In the genomic region with DNA sequence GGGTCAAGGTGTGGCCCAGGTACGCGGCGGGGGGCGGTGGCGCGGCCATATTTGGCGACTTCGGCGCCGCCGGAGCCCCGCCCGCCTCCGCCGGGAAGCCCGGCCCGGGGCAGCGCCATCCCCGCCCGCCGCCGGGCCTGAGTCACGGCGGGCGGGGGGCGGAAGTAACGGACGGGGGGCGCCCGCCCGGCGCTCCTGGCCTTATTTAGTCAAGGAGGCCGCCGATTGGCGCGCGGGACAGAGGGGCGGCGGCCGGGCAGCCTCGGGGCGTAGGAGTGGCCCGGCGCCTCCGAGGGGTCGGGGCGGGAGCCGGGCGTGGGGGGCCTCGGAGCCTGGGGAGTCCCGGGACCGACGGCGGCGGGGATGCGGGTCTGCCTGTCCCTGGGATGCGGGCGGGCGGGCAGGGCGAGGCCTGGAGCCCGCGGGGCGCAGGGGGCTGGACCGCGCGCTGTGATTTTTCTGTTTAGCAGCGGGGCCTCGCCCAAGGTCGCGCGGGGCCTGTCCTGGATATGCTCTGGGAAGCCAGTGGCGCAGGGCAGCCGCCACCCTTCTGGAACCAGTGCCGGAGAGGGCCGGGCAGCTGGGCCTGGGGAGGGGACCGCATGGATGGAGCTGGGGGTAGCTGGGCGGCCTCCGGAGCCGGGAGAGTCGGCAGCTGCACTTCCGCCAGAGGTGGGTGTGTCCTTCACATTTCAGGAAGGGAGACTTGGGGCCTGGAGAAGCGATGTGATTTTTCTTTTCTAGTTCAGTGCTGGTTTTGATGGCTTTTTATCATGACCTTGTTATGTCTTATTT, we compare ENCODE assay signal across 8 cellular contexts. TPM values are rescaled to one million over a fixed set of nuclear protein-coding genes. Genes with fewer than 3 reads are reported as not detected.
DNase-seq lines count a peak whose midpoint lies in the region; ATAC-seq and TF ChIP-seq lines count a peak whose summit lies in the region.

No MANE protein-coding gene starts in this region.

- peak overlapping the region; percentile 87 to 98 (median 90) for H3K4me3 Mint-ChIP-seq in CD4-positive, CD25-positive, alpha-beta regulatory T cell
- H3K4me3 Mint-ChIP-seq in WTC11, result peak overlapping the region; percentile 78

- CTCF ChIA-PET in WTC11 (lab: Charles Lee), result interaction anchor here (0.5 to 3.6 kb wide), 8 partner anchors 7 to 319 kb away, joined by 3 to 27 read pairs (median 4); no protein-coding TSS in a partner anchor

- TF ChIP-seq CTCF in WTC11 (IDR thresholded peaks at IDR 0.05), result no peak

- peaks cover 0 to 43% (median 12%) of the 10 kb centered on the region in 4 donors for H3K4me1 Mint-ChIP-seq in CD4-positive, CD25-positive, alpha-beta regulatory T cell
- H3K4me1 Mint-ChIP-seq in WTC11, result peaks cover 39% of the 10 kb centered on the region

- H3K27me3 Mint-ChIP-seq in CD4-positive, CD25-positive, alpha-beta regulatory T cell, result peaks cover 5% of the 10 kb centered on the region
- peaks cover 21% of the 10 kb centered on the region for H3K27me3 Mint-ChIP-seq in WTC11 (ENCODE audit: low read depth)

- POLR2A ChIA-PET in WTC11 (lab: Charles Lee), result interaction anchor here (0.9 to 1.4 kb wide), 4 partner anchors 25 to 120 kb away, joined by 3 to 5 read pairs (median 4); a partner anchor contains a TSS

- H3K4me1 ChIP-seq in CD4-positive, CD25-positive, alpha-beta regulatory T cell (ENCODE audit: control insufficient read depth, insufficient read depth, low read length, poor library complexity, severe bottlenecking), result peaks cover 71% of the 10 kb centered on the region

- H3K4me3 ChIP-seq in CD4-positive, CD25-positive, alpha-beta regulatory T cell (ENCODE audit: low read depth, low read length), result peak overlapping the region; percentile 65

- peak; percentile 64 to 89 (median 73) for DNase-seq in CD4-positive, CD25-positive, alpha-beta regulatory T cell
- DNase-seq in NCI-H146 (lab: John Stamatoyannopoulos, UW) (peak; percentile 90), WTC11 (ENCODE audit: low spot score) (peak; percentile 74), iris pigment epithelial cell (ENCODE audit: low read depth) (peak; percentile 81)
- DNase-seq in central memory CD4-positive, alpha-beta T cell, result peak; percentile 57
- peak; percentile 77 for DNase-seq in stimulated activated CD4-positive, alpha-beta T cell treated with anti-CD3 and anti-CD28 coated beads, Interleukin-12 subunit alpha, Interleukin-12 subunit beta, amount 100 ng/mL, for 4 hours

- peaks cover 19% of the 10 kb centered on the region for H3K36me3 ChIP-seq in CD4-positive, CD25-positive, alpha-beta regulatory T cell (ENCODE audit: control insufficient read depth, insufficient read depth, low read length)

- peaks cover 23% of the 10 kb centered on the region for H3K36me3 Mint-ChIP-seq in CD4-positive, CD25-positive, alpha-beta regulatory T cell
- peaks cover 23% of the 10 kb centered on the region for H3K36me3 Mint-ChIP-seq in WTC11

- H3K27me3 ChIP-seq in CD4-positive, CD25-positive, alpha-beta regulatory T cell (ENCODE audit: control insufficient read depth, insufficient read depth, low read length), result no peaks in the 10 kb centered on the region

- peak overlapping the region; percentile 90 for H3K27ac ChIP-seq in CD4-positive, CD25-positive, alpha-beta regulatory T cell (ENCODE audit: insufficient read depth, low read length, poor library complexity, severe bottlenecking)

- no peaks in the 10 kb centered on the region for H3K9me3 ChIP-seq in CD4-positive, CD25-positive, alpha-beta regulatory T cell (ENCODE audit: control insufficient read depth in 2 of 2, low read length in 2 of 2)

- ATAC-seq in CD4-positive, CD25-positive, alpha-beta regulatory T cell (ENCODE audit: low read depth in 2 of 2), result peak; percentile 17 to 19
- ATAC-seq in GM21381 (IDR thresholded peaks at IDR 0.05; ENCODE audit: unreplicated experiment) (peak; percentile 21), WTC11 (peak; percentile 11), GM21515 (IDR thresholded peaks at IDR 0.05; ENCODE audit: unreplicated experiment) (no peak)

- H3K9me3 Mint-ChIP-seq in CD4-positive, CD25-positive, alpha-beta regulatory T cell, result peaks cover 0 to 5% (median 0%) of the 10 kb centered on the region in 7 donors
- no peaks in the 10 kb centered on the region for H3K9me3 Mint-ChIP-seq in WTC11

- peak overlapping the region; percentile 34 to 90 (median 80) for H3K27ac Mint-ChIP-seq in CD4-positive, CD25-positive, alpha-beta regulatory T cell
- peak overlapping the region; percentile 79 for H3K27ac Mint-ChIP-seq in WTC11

TF ChIP-seq in WTC11, 78 proteins besides CTCF, POLR2A, EP300 and RAD21 (continues in another document):
- TF ChIP-seq MYBL2 (CRISPR knock-in tag; IDR thresholded peaks at IDR 0.05), result 0 out of 2 replicates have a peak, but pooled peaks have one; percentile 41
- TF ChIP-seq JUN (CRISPR knock-in tag; IDR thresholded peaks at IDR 0.05), result 0 out of 2 replicates have a peak, but pooled peaks have one; percentile 30
- TF ChIP-seq, protein P1, sequence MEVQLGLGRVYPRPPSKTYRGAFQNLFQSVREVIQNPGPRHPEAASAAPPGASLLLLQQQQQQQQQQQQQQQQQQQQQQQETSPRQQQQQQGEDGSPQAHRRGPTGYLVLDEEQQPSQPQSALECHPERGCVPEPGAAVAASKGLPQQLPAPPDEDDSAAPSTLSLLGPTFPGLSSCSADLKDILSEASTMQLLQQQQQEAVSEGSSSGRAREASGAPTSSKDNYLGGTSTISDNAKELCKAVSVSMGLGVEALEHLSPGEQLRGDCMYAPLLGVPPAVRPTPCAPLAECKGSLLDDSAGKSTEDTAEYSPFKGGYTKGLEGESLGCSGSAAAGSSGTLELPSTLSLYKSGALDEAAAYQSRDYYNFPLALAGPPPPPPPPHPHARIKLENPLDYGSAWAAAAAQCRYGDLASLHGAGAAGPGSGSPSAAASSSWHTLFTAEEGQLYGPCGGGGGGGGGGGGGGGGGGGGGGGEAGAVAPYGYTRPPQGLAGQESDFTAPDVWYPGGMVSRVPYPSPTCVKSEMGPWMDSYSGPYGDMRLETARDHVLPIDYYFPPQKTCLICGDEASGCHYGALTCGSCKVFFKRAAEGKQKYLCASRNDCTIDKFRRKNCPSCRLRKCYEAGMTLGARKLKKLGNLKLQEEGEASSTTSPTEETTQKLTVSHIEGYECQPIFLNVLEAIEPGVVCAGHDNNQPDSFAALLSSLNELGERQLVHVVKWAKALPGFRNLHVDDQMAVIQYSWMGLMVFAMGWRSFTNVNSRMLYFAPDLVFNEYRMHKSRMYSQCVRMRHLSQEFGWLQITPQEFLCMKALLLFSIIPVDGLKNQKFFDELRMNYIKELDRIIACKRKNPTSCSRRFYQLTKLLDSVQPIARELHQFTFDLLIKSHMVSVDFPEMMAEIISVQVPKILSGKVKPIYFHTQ (CRISPR knock-in tag; IDR thresholded peaks at IDR 0.05), result no peak
- TF ChIP-seq ZNF416 (CRISPR knock-in tag; IDR thresholded peaks at IDR 0.05), result no peak
- no peak for TF ChIP-seq ATF1 (CRISPR knock-in tag; IDR thresholded peaks at IDR 0.05)
- TF ChIP-seq, protein P2, sequence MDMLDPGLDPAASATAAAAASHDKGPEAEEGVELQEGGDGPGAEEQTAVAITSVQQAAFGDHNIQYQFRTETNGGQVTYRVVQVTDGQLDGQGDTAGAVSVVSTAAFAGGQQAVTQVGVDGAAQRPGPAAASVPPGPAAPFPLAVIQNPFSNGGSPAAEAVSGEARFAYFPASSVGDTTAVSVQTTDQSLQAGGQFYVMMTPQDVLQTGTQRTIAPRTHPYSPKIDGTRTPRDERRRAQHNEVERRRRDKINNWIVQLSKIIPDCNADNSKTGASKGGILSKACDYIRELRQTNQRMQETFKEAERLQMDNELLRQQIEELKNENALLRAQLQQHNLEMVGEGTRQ (CRISPR knock-in tag; IDR thresholded peaks at IDR 0.05), result peak; percentile 53
- 0 out of 2 replicates have a peak, but pooled peaks have one; percentile 6 for TF ChIP-seq GABPB1 (CRISPR knock-in tag; IDR thresholded peaks at IDR 0.05)
- TF ChIP-seq, protein P3, sequence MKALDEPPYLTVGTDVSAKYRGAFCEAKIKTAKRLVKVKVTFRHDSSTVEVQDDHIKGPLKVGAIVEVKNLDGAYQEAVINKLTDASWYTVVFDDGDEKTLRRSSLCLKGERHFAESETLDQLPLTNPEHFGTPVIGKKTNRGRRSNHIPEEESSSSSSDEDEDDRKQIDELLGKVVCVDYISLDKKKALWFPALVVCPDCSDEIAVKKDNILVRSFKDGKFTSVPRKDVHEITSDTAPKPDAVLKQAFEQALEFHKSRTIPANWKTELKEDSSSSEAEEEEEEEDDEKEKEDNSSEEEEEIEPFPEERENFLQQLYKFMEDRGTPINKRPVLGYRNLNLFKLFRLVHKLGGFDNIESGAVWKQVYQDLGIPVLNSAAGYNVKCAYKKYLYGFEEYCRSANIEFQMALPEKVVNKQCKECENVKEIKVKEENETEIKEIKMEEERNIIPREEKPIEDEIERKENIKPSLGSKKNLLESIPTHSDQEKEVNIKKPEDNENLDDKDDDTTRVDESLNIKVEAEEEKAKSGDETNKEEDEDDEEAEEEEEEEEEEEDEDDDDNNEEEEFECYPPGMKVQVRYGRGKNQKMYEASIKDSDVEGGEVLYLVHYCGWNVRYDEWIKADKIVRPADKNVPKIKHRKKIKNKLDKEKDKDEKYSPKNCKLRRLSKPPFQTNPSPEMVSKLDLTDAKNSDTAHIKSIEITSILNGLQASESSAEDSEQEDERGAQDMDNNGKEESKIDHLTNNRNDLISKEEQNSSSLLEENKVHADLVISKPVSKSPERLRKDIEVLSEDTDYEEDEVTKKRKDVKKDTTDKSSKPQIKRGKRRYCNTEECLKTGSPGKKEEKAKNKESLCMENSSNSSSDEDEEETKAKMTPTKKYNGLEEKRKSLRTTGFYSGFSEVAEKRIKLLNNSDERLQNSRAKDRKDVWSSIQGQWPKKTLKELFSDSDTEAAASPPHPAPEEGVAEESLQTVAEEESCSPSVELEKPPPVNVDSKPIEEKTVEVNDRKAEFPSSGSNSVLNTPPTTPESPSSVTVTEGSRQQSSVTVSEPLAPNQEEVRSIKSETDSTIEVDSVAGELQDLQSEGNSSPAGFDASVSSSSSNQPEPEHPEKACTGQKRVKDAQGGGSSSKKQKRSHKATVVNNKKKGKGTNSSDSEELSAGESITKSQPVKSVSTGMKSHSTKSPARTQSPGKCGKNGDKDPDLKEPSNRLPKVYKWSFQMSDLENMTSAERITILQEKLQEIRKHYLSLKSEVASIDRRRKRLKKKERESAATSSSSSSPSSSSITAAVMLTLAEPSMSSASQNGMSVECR (CRISPR knock-in tag; IDR thresholded peaks at IDR 0.05; ENCODE audit: borderline replicate concordance), result 0 out of 2 replicates have a peak, but pooled peaks have one; percentile 49
- peak; percentile 55; the same call in 1 of the 2 replicates for TF ChIP-seq ZNF423 (CRISPR knock-in tag; IDR thresholded peaks at IDR 0.05)

RNA-seq across cellular contexts. Expression of a gene that starts 2.3 kb away (rescaled TPM):
- total RNA-seq in CD4-positive, CD25-positive, alpha-beta regulatory T cell, result 1,684 TPM
- polyA plus RNA-seq in CD4-positive, CD25-positive, alpha-beta regulatory T cell, result 1,000 to 10,000 TPM; 1,881 to 2,724 (median 2,486) TPM
- total RNA-seq in WTC11 (2021), result 3,338 to 3,455 TPM (median 3,348 TPM) in 3 replicates

RNA-seq across cellular contexts. Expression of a gene that starts 13.2 kb away (rescaled TPM):
- 0.74 TPM for total RNA-seq in CD4-positive, CD25-positive, alpha-beta regulatory T cell
- polyA plus RNA-seq in CD4-positive, CD25-positive, alpha-beta regulatory T cell, result under 1 TPM in 1 of 4 donors, not detected in 3; 0.17 TPM
- 0.31 to 0.89 TPM (median 0.46 TPM) in 3 replicates for total RNA-seq in WTC11 (2021)

RNA-seq across cellular contexts. Expression of a gene that starts 37.2 kb away (rescaled TPM):
- 28.1 TPM for total RNA-seq in CD4-positive, CD25-positive, alpha-beta regulatory T cell
- polyA plus RNA-seq in CD4-positive, CD25-positive, alpha-beta regulatory T cell, result 10 to 100 TPM in 2 of 4 donors, 1 to 10 TPM in 2; 8.2 to 13.0 (median 10.4) TPM
- 44.7 to 54.7 TPM (median 47.8 TPM) in 3 replicates for total RNA-seq in WTC11 (2021)
